ENCODE assay signal across 16 cellular contexts in the genomic region with DNA sequence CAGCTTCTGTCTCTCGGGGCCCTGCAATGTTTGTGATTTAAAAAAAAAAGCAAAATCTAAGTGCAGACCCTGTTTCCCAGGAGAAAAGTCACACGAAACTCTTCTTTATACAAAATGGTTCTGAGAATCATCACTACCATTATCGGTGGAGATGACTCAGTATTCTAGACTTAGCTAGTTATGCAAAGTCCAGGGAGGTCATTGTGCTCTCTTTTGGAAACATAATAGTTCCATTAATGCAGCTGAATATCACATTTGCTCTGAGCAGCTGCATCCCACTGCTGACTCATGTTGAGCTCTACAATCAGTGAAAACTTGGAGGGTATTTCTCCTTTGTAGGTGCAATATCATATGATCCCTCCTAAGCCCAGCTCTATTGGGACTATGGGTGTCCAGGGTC. TPM values are rescaled to one million over a fixed set of nuclear protein-coding genes. Genes with fewer than 3 reads are reported as not detected.
A peak's percentile ranks its signal among the peaks of the same experiment; 100 is the strongest.
DNase-seq lines count a peak whose midpoint lies in the region; ATAC-seq and TF ChIP-seq lines count a peak whose summit lies in the region.
"Had no signal": no experiment of that assay in that cellular context is flagged by ENCODE, and none has a peak within 500 bp of the region (broad histone marks: within the 10 kb centered on the region; RNA-seq: fewer than 3 reads in every experiment).

No MANE protein-coding gene starts in this region.

- H3K4me1 ChIP-seq in mesenchymal stem cell (ENCODE audit: control insufficient read depth, insufficient read depth, low read depth, low read length) (peaks cover 5% of the 10 kb centered on the region), aorta (ENCODE audit: control insufficient read depth in 1 of 2, insufficient read depth in 2 of 2, low read length in 2 of 2) (no peaks in the 10 kb centered on the region), tibial artery (no peaks in the 10 kb centered on the region)
- H3K4me1 ChIP-seq: breast epithelium had no signal

- DNase-seq in AG04450 (ENCODE audit: low read depth, low spot score) = peak; percentile 71
- peak; percentile 84 for DNase-seq in NCI-H146 (lab: John Stamatoyannopoulos, UW)
- DNase-seq in cardiac fibroblast (ENCODE audit: low read depth in 2 of 2) = peak; percentile 60 to 73
- peak; percentile 22 for DNase-seq in mesenchymal stem cell
- no peak for DNase-seq in stimulated activated CD4-positive, alpha-beta T cell treated with anti-CD3 and anti-CD28 coated beads, Interleukin-1b, Interleukin-23, amount 100 ng/mL, for 48 hours
- DNase-seq in aorta = no peak
- no peak for DNase-seq in tibial artery
- DNase-seq in lower leg skin (ENCODE audit: low spot score in 2 of 2) = no peak
- DNase-seq: activated CD4-positive, alpha-beta T cell treated with anti-CD3 and anti-CD28 coated beads, Interleukin-2, amount 50 U/mL, for 1 hour; activated T-cell treated with anti-CD3 and anti-CD28 coated beads, Interleukin-2, amount 50 U/mL, for 72 hours; DND-41; Karpas-422; NCI-H2107; occipital lobe had no signal

- H2BK5ac ChIP-seq in mesenchymal stem cell (ENCODE audit: low read depth, low read length, poor library complexity, severe bottlenecking) = no peak overlapping the region

- H3K18ac ChIP-seq in mesenchymal stem cell (ENCODE audit: low read depth in 1 of 2, low read length in 2 of 2) = no peak overlapping the region

- H3K9ac ChIP-seq in mesenchymal stem cell (ENCODE audit: low read length) = peak overlapping the region; percentile 13

- TF ChIP-seq CTCF in AG04450 (IDR thresholded peaks at IDR 0.05; ENCODE audit: low read depth, low read length) = no peak
- no peak for TF ChIP-seq CTCF in cardiac fibroblast (IDR thresholded peaks at IDR 0.05; ENCODE audit: low read depth, low read length)
- TF ChIP-seq CTCF in tibial artery (IDR thresholded peaks at IDR 0.05) = no peak
- no peak for TF ChIP-seq CTCF in lower leg skin (IDR thresholded peaks at IDR 0.05)

- no peak overlapping the region for H2BK12ac ChIP-seq in mesenchymal stem cell (ENCODE audit: low read length in 2 of 2)

- intact Hi-C loops in aorta (cut with DNase I) = no loop called here
- intact Hi-C loops in tibial artery (cut with DNase I; ENCODE audit: low total_unique reads) = loop anchor here (5.0 kb wide), 1 partner anchor 252 kb away; no protein-coding TSS in a partner anchor
- intact Hi-C loops in lower leg skin (cut with DNase I; ENCODE audit: low total_unique reads) = loop anchor here (10.0 kb wide), 1 partner anchor 249 kb away; no protein-coding TSS in a partner anchor

- no peak overlapping the region for H2AFZ ChIP-seq in mesenchymal stem cell (ENCODE audit: low read depth, low read length)

- H2AK5ac ChIP-seq in mesenchymal stem cell (ENCODE audit: low read length, severe bottlenecking) = no peak overlapping the region

- ATAC-seq in aorta (ENCODE audit: low FRiP score) = no peak
- ATAC-seq: activated T-cell treated with anti-CD3 and anti-CD28 coated beads, Interleukin-2, amount 50 U/mL, for 72 hours had no signal

- H3K4me2 ChIP-seq in mesenchymal stem cell (ENCODE audit: low read length, poor library complexity, severe bottlenecking) = no peak overlapping the region

- no peak for TF ChIP-seq POLR2A in lower leg skin (IDR thresholded peaks at IDR 0.05)

- no peak overlapping the region for H2BK120ac ChIP-seq in mesenchymal stem cell (ENCODE audit: low read depth, low read length)

- H3K9me3 ChIP-seq in AG04450 (ENCODE audit: control insufficient read depth, insufficient read depth, low read length) (no peaks in the 10 kb centered on the region), mesenchymal stem cell (ENCODE audit: control insufficient read depth, low read length) (no peaks in the 10 kb centered on the region), aorta (ENCODE audit: control insufficient read depth, low read length) (no peaks in the 10 kb centered on the region), tibial artery (no peaks in the 10 kb centered on the region)
- H3K9me3 ChIP-seq: breast epithelium had no signal

- WGBS in mesenchymal stem cell = 81% methylated on average over 3 of the region's 3 CpGs
- 87 to 91% methylated on average over 3 of the region's 3 CpGs for WGBS in aorta, 2 donors
- 87 to 89% methylated on average over 3 of the region's 3 CpGs for WGBS in lower leg skin, 2 donors

- no peak overlapping the region for H2BK15ac ChIP-seq in mesenchymal stem cell (ENCODE audit: low read depth, poor library complexity, severe bottlenecking)

- POLR2A ChIA-PET in AG04450 (lab: Yijun Ruan, JAX) = interaction anchor here (0.7 to 0.9 kb wide), 2 partner anchors 200 to 391 kb away, joined by 3 read pairs; no protein-coding TSS in a partner anchor

- no peak overlapping the region for H4K91ac ChIP-seq in mesenchymal stem cell (ENCODE audit: low read length)

- H3K14ac ChIP-seq in mesenchymal stem cell (ENCODE audit: low read length in 2 of 2) = no peak overlapping the region

- CTCF ChIA-PET in AG04450 (lab: Charles Lee) = interaction anchor here (0.6 to 2.2 kb wide), 10 partner anchors 10 to 339 kb away, joined by 3 to 15 read pairs (median 4); no protein-coding TSS in a partner anchor

- peak overlapping the region; percentile 91 for H3K27ac ChIP-seq in AG04450 (ENCODE audit: low read depth, low read length)
- no peak overlapping the region for H3K27ac ChIP-seq in mesenchymal stem cell (ENCODE audit: low read length, poor library complexity, severe bottlenecking)
- no peak overlapping the region for H3K27ac ChIP-seq in aorta (ENCODE audit: low read depth in 1 of 2, low read length in 2 of 2)
- H3K27ac ChIP-seq in tibial artery = no peak overlapping the region
- H3K27ac ChIP-seq: breast epithelium had no signal

- H3K23ac ChIP-seq in mesenchymal stem cell (ENCODE audit: low read length in 2 of 2) = no peak overlapping the region

- H3K4me3 ChIP-seq in AG04450 (ENCODE audit: low read depth, low read length) (no peak overlapping the region), cardiac fibroblast (replicated peaks in 1 of 2; ENCODE audit: low read depth in 2 of 2, low read length in 2 of 2) (no peak overlapping the region), mesenchymal stem cell (ENCODE audit: insufficient read depth in 1 of 2, low read depth in 1 of 2, low read length in 2 of 2) (no peak overlapping the region), aorta (ENCODE audit: low read length in 2 of 2) (no peak overlapping the region), tibial artery (no peak overlapping the region), lower leg skin (ENCODE audit: low read depth, poor library complexity, severe bottlenecking) (no peak overlapping the region)
- H3K4me3 ChIP-seq: breast epithelium, lung had no signal

- H3K79me1 ChIP-seq in mesenchymal stem cell (replicated peaks; ENCODE audit: low read length, poor library complexity, severe bottlenecking) = no peaks in the 10 kb centered on the region

- H3K27me3 ChIP-seq in AG04450 (ENCODE audit: control insufficient read depth, insufficient read depth, low read length) (no peaks in the 10 kb centered on the region), mesenchymal stem cell (ENCODE audit: control insufficient read depth in 1 of 2, insufficient read depth in 1 of 2, low read length in 2 of 2) (no peaks in the 10 kb centered on the region), aorta (ENCODE audit: control insufficient read depth in 1 of 2, insufficient read depth in 2 of 2, low read length in 1 of 2) (no peaks in the 10 kb centered on the region), tibial artery (no peaks in the 10 kb centered on the region)
- H3K27me3 ChIP-seq: breast epithelium had no signal

- H3K36me3 ChIP-seq in mesenchymal stem cell (ENCODE audit: control insufficient read depth in 1 of 2, insufficient read depth in 2 of 2, low read depth in 1 of 2, low read length in 2 of 2) = no peaks in the 10 kb centered on the region
- no peaks in the 10 kb centered on the region for H3K36me3 ChIP-seq in aorta (ENCODE audit: control insufficient read depth in 1 of 2, insufficient read depth in 2 of 2, low read length in 1 of 2)
- no peaks in the 10 kb centered on the region for H3K36me3 ChIP-seq in tibial artery
- H3K36me3 ChIP-seq: breast epithelium had no signal

- H4K8ac ChIP-seq in mesenchymal stem cell (ENCODE audit: low read length) = no peak overlapping the region

- H3K4ac ChIP-seq in mesenchymal stem cell (ENCODE audit: low read depth in 1 of 2, low read length in 2 of 2) = no peak overlapping the region

RNA-seq across cellular contexts. Expression of gene DIRAS3, which starts 53.7 kb away (rescaled TPM):
- polyA plus RNA-seq in AG04450 (2011; rRNA removed) (12.6 and 13.1 TPM in 2 replicates), aorta (1 to 10 TPM; 2.8 to 9.3 TPM)
- 7.4 and 10.2 TPM in 2 replicates for polyA minus RNA-seq in AG04450 (2011; rRNA and poly(A)+ RNA removed)
- 0.18 TPM for polyA plus RNA-seq in mesenchymal stem cell (2013, experiment 1 of 2)
- 0.23 TPM for polyA plus RNA-seq in mesenchymal stem cell (2013, experiment 2 of 2)
- total RNA-seq in aorta (1 to 10 TPM; 2.1 to 2.2 TPM), lower leg skin (1 to 10 TPM in 2 of 4 donors, under 1 TPM in 1, not detected in 1; 0.55 to 2.9 (median 1.7) TPM)

Comparison
In these comparisons a context has a peak if more than half of its experiments do, and no peak if none do; other contexts are left out.
1. DNase-seq: peak in AG04450 (single experiment), NCI-H146 (single experiment), cardiac fibroblast (2 of 2) and mesenchymal stem cell (single experiment); none in stimulated activated CD4-positive, alpha-beta T cell treated with anti-CD3 and anti-CD28 coated beads, Interleukin-1b, Interleukin-23, amount 100 ng/mL, for 48 hours (single experiment), aorta (0 of 2), tibial artery (0 of 2) and lower leg skin (0 of 2).
2. intact Hi-C loops: an anchor here in tibial artery (5.0 kb wide) and lower leg skin (10.0 kb wide); none called in aorta.